8 cellular contexts compared by ENCODE assay signal in the genomic region with DNA sequence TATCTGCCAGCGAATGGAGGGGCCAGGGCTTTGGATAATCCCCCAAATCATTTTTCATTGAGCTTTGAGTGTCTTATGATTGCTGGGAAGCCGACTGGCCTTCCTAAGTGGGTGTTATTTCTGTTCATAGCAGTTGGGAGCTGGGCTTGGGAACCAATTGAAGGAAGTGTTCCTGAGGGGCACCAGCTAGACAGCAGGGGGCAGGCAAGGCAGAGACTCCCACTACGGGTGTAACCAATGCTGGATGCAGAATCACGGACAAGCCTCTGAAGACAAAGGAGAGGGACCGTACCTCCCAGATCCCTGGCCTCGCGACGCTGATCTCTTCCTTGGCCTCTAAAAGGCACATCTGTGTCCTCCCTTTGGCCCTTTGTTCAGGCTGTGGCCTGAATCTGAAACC.
A peak's percentile ranks its signal among the peaks of the same experiment; 100 is the strongest.
DNase-seq lines count a peak whose midpoint lies in the region; ATAC-seq lines count a peak whose summit lies in the region.

No MANE protein-coding gene starts in this region.

- peaks cover 17% of the 10 kb centered on the region for H3K4me1 ChIP-seq in ES-I3 (ENCODE audit: insufficient read depth, low read length)

- H3K36me3 ChIP-seq in ES-I3 (ENCODE audit: insufficient read depth, low read length), result no peaks in the 10 kb centered on the region

- H3K9ac ChIP-seq in ES-I3 (ENCODE audit: low read depth, low read length), result peak overlapping the region; percentile 12; the same call in 1 of the 2 replicates

- DNase-seq in NCI-H2171 treated with DMSO at 0.1 percent for 48 hours (lab: John Stamatoyannopoulos, UW) (peak; percentile 32), caudate nucleus (lab: John Stamatoyannopoulos, UW) (peak in 44 of 61 donors; percentile 8 to 77 (median 35)), lung microvascular endothelial cell (ENCODE audit: low read depth in 2 of 2) (peak; percentile 57 to 70), A172 (ENCODE audit: low spot score) (no peak)
- no peak for DNase-seq in activated naive CD4-positive, alpha-beta T cell treated with anti-CD3 and anti-CD28 coated beads, Interleukin-2, amount 50 U/mL, for 16 hours

- H3K9me3 ChIP-seq in ES-I3 (ENCODE audit: control insufficient read depth, insufficient read depth, low read length), result no peaks in the 10 kb centered on the region

- no peak for ATAC-seq in HG02938 (IDR thresholded peaks at IDR 0.05; ENCODE audit: unreplicated experiment)
- ATAC-seq in GM21515 (IDR thresholded peaks at IDR 0.05; ENCODE audit: unreplicated experiment), result no peak

- H3K27ac ChIP-seq in caudate nucleus (ENCODE audit: low read depth, low read length), result no peak overlapping the region

Comparison
In these comparisons a context has a peak if more than half of its experiments do, and no peak if none do; other contexts are left out.
1. DNase-seq: peak in NCI-H2171 treated with DMSO at 0.1 percent for 48 hours (single experiment), caudate nucleus (44 of 61) and lung microvascular endothelial cell (2 of 2); none in A172 (single experiment) and activated naive CD4-positive, alpha-beta T cell treated with anti-CD3 and anti-CD28 coated beads, Interleukin-2, amount 50 U/mL, for 16 hours (single experiment).